Comparison of ENCODE assay signal across 8 cellular contexts in genomic region chr17:4806770-4807533, GRCh38. TPM values are rescaled to one million over a fixed set of nuclear protein-coding genes. Genes with fewer than 3 reads are reported as not detected.
DNase-seq lines count a peak whose midpoint lies in the region; ATAC-seq, FAIRE-seq and TF ChIP-seq lines count a peak whose summit lies in the region.

Gene PLD2 (plus strand): TSS chr17:4807152. CDS start chr17:4807773, 621 bp downstream.

- peaks cover 0 to 12% (median 6%) of the 10 kb centered on the region in 3 donors for H3K4me1 ChIP-seq in pancreas
- peaks cover 3% of the 10 kb centered on the region for H3K4me1 ChIP-seq in thymus (ENCODE audit: control insufficient read depth, insufficient read depth, low read length)

- H3K9me3 ChIP-seq in pancreas (no peaks in the 10 kb centered on the region), thymus (ENCODE audit: control insufficient read depth) (no peaks in the 10 kb centered on the region)

- H3K27ac ChIP-seq in pancreas = peak within 1 kb of the TSS in 3 of 4 donors; percentile 41 to 50 (median 49)
- peak within 1 kb of the TSS; percentile 33 for H3K27ac ChIP-seq in thymus (ENCODE audit: low read depth)

- intact Hi-C loops in Right ventricle myocardium inferior (cut with DNase I) (loop anchor here (5.0 kb wide), 1 partner anchor 75 kb away; no protein-coding TSS in a partner anchor), pancreas (cut with DNase I) (no loop called here)

- H3K36me3 ChIP-seq in pancreas (no peaks in the 10 kb centered on the region), thymus (ENCODE audit: control insufficient read depth, insufficient read depth) (no peaks in the 10 kb centered on the region)

- no peak for TF ChIP-seq CTCF in pancreas (IDR thresholded peaks at IDR 0.05)

- H3K27me3 ChIP-seq in pancreas = no peaks in the 10 kb centered on the region
- peaks cover 25% of the 10 kb centered on the region for H3K27me3 ChIP-seq in thymus (ENCODE audit: control insufficient read depth, insufficient read depth)

- H3K9me3 Mint-ChIP-seq in activated naive CD8-positive, alpha-beta T cell treated with anti-CD3 and anti-CD28 coated beads, Interleukin-2, amount 10 ng/mL, durations not matched to agents 7 days and 5 days = no peaks in the 10 kb centered on the region

- DNase-seq in EH (ENCODE audit: low read depth) (peak; percentile 86), LoVo (ENCODE audit: low spot score) (peak; percentile 87), SW 1271 (lab: John Stamatoyannopoulos, UW) (peak; percentile 41 to 73), Right ventricle myocardium inferior (ENCODE audit: missing footprints) (peak; percentile 95), pancreas (peak; percentile 85 to 94 (median 88))
- DNase-seq in activated naive CD8-positive, alpha-beta T cell treated with anti-CD3 and anti-CD28 coated beads, Interleukin-2, amount 10 ng/mL, durations not matched to agents 7 days and 5 days = peak; percentile 92

- ATAC-seq in GM21825 (IDR thresholded peaks at IDR 0.05; ENCODE audit: unreplicated experiment) (peak; percentile 85), Right ventricle myocardium inferior (peak; percentile 99), pancreas (peak; percentile 99)
- ATAC-seq in activated naive CD8-positive, alpha-beta T cell treated with anti-CD3 and anti-CD28 coated beads, Interleukin-2, amount 10 ng/mL, durations not matched to agents 7 days and 5 days (ENCODE audit: low read depth) = peak; percentile 97

- WGBS in pancreas, 2 donors = 0 to 1% methylated on average over 46 to 103 of the region's 103 CpGs
- WGBS in thymus = 1% methylated on average over 103 of the region's 103 CpGs

- POLR2A ChIA-PET in activated naive CD8-positive, alpha-beta T cell treated with anti-CD3 and anti-CD28 coated beads, Interleukin-2, amount 10 ng/mL, durations not matched to agents 7 days and 5 days (lab: Charles Lee) = interaction anchor here (0.6 to 2.7 kb wide), 10 partner anchors 11 to 104 kb away, joined by 3 to 20 read pairs (median 4); partner anchors contain the start of genes ARRB2, C17orf107, GLTPD2 and MINK1

- H3K27ac Mint-ChIP-seq in activated naive CD8-positive, alpha-beta T cell treated with anti-CD3 and anti-CD28 coated beads, Interleukin-2, amount 10 ng/mL, durations not matched to agents 7 days and 5 days = peak within 1 kb of the TSS; percentile 61

- H3K4me3 Mint-ChIP-seq in activated naive CD8-positive, alpha-beta T cell treated with anti-CD3 and anti-CD28 coated beads, Interleukin-2, amount 10 ng/mL, durations not matched to agents 7 days and 5 days = peak within 1 kb of the TSS; percentile 81

- FAIRE-seq in pancreas (lab: Jason Lieb, UNC) = no peak

- no peaks in the 10 kb centered on the region for H3K27me3 Mint-ChIP-seq in activated naive CD8-positive, alpha-beta T cell treated with anti-CD3 and anti-CD28 coated beads, Interleukin-2, amount 10 ng/mL, durations not matched to agents 7 days and 5 days

- H3K36me3 Mint-ChIP-seq in activated naive CD8-positive, alpha-beta T cell treated with anti-CD3 and anti-CD28 coated beads, Interleukin-2, amount 10 ng/mL, durations not matched to agents 7 days and 5 days = peaks cover 9% of the 10 kb centered on the region

- peaks cover 12% of the 10 kb centered on the region for H3K4me1 Mint-ChIP-seq in activated naive CD8-positive, alpha-beta T cell treated with anti-CD3 and anti-CD28 coated beads, Interleukin-2, amount 10 ng/mL, durations not matched to agents 7 days and 5 days

- H3K4me3 ChIP-seq in pancreas (peak within 1 kb of the TSS; percentile 58 to 78 (median 73)), thymus (ENCODE audit: low read length) (peak within 1 kb of the TSS; percentile 52)

RNA-seq across cellular contexts. Expression of gene PLD2, which starts in this region (rescaled TPM):
- total RNA-seq in activated naive CD8-positive, alpha-beta T cell treated with anti-CD3 and anti-CD28 coated beads, Interleukin-2, amount 10 ng/mL, durations not matched to agents 7 days and 5 days = 10 to 100 TPM; 18.8 to 21.7 TPM
- 12.6 TPM for total RNA-seq in Right ventricle myocardium inferior
- total RNA-seq in pancreas = 10 to 100 TPM; 11.7 to 26.1 (median 17.9) TPM
- polyA plus RNA-seq in pancreas = 10 to 100 TPM; 24.5 to 25.8 TPM
- polyA plus RNA-seq in thymus = 30.7 TPM

Comparison
In these comparisons a context has a peak if more than half of its experiments do, and no peak if none do; other contexts are left out.
1. Peak in every context shown above with its lines: DNase-seq, ATAC-seq, H3K4me3 ChIP-seq and H3K27ac ChIP-seq.